ENCODE assay signal across 17 cellular contexts in genomic region chr12:9241301-9241700, GRCh38. TPM values are rescaled to one million over a fixed set of nuclear protein-coding genes. Genes with fewer than 3 reads are reported as not detected.
"Had no signal": no experiment of that assay in that cellular context is flagged by ENCODE, and none has a peak within 500 bp of the region (broad histone marks: within the 10 kb centered on the region; RNA-seq: fewer than 3 reads in every experiment).

No MANE protein-coding gene starts in this region.

- H3K4me3 Mint-ChIP-seq: endodermal cell, nephron had no signal

- H3K27me3 ChIP-seq: SJCRH30, stomach had no signal

- H3K9me3 ChIP-seq: psoas muscle, SJCRH30, stomach had no signal

- H3K4me1 ChIP-seq: psoas muscle, SJCRH30 had no signal

- H3K27ac Mint-ChIP-seq: activated naive CD4-positive, alpha-beta T cell treated with anti-CD3 and anti-CD28 coated beads, Interleukin-2, amount 50 U/mL, for 72 hours; endodermal cell; nephron; T-helper 17 cell had no signal

- H3K9me3 Mint-ChIP-seq: activated T-cell treated with anti-CD3 and anti-CD28 coated beads, Interleukin-2, amount 50 U/mL, for 4 hours; endodermal cell; nephron had no signal

- H3K36me3 ChIP-seq: SJCRH30, stomach, WERI-Rb-1 had no signal

- ATAC-seq: activated naive CD4-positive, alpha-beta T cell treated with anti-CD3 and anti-CD28 coated beads, Interleukin-2, amount 50 U/mL, for 72 hours; activated T-cell treated with anti-CD3 and anti-CD28 coated beads, Interleukin-2, amount 50 U/mL, for 4 hours; psoas muscle; sciatic nerve; T-helper 17 cell had no signal

- H3K27ac ChIP-seq: SJCRH30, WERI-Rb-1 had no signal

- H3K4me1 Mint-ChIP-seq: endodermal cell, nephron had no signal

- H3K4me3 ChIP-seq: SJCRH30 had no signal

- DNase-seq: activated CD4-positive, alpha-beta T cell treated with anti-CD3 and anti-CD28 coated beads, Interleukin-2, amount 50 U/mL, for 48 hours; activated gamma-delta T cell; activated T-cell treated with anti-CD3 and anti-CD28 coated beads, Interleukin-2, amount 50 U/mL, for 4 hours; aorta; endodermal cell; kidney glomerular epithelial cell; mesendoderm; occipital lobe; psoas muscle; SJCRH30; stomach; T-helper 17 cell; WERI-Rb-1 had no signal

RNA-seq across cellular contexts. Expression of gene PZP, which starts 33.1 kb away (rescaled TPM):
- total RNA-seq: activated naive CD4-positive, alpha-beta T cell treated with anti-CD3 and anti-CD28 coated beads, Interleukin-2, amount 50 U/mL, for 72 hours; activated T-cell treated with anti-CD3 and anti-CD28 coated beads, Interleukin-2, amount 50 U/mL, for 4 hours; epithelial cell of proximal tubule; occipital lobe; SJCRH30; stomach; T-helper 17 cell had no signal
- polyA plus RNA-seq: aorta had no signal
